In the genomic region with DNA sequence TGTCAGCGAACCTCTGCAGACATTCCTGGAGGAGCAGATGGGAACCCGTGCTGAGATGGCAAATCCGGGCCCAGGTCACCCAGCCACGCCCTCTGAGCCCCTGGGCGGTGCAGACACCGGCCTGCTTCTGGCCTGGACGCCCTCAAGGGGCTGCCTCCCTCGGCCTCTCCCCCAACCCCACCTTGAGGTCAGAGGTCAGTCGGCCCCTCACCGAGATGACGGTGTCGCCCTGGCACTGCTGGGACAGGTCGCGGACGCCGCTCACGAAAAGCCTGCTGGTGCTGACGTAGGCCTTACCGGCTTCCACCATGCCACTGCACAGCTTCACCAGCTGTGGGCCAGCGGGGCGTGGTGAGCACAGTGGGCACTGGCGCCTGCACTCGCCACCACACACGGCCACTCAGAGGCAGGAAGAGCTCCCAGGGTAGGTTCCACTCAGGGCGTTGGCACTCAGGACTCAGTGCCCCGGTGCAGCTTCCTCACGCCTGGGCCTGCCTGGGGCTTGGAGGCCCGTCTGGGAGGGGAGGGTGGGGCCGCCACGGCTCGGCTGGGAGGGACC, we compare ENCODE assay signal across 18 cellular contexts. TPM values are rescaled to one million over a fixed set of nuclear protein-coding genes. Genes with fewer than 3 reads are reported as not detected.
DNase-seq lines count a peak whose midpoint lies in the region; ATAC-seq, FAIRE-seq and TF ChIP-seq lines count a peak whose summit lies in the region.
"Had no signal": no experiment of that assay in that cellular context is flagged by ENCODE, and none has a peak within 500 bp of the region (broad histone marks: within the 10 kb centered on the region; RNA-seq: fewer than 3 reads in every experiment).

No MANE protein-coding gene starts in this region.

- H4K20me1 ChIP-seq in IMR-90 (ENCODE audit: insufficient read depth, low read length) (peaks cover 56% of the 10 kb centered on the region), GM12878 (ENCODE audit: control insufficient read depth, insufficient read depth) (no peaks in the 10 kb centered on the region)

- no peak overlapping the region for H3K56ac ChIP-seq in IMR-90 (ENCODE audit: extremely low read depth, insufficient read depth, low read length)

- whole genome bisulfite sequencing in IMR-90 (ENCODE audit: extremely low coverage in 2 of 2, insufficient read length in 1 of 2), 2 experiments, result 93% methylated on average over 14 of the region's 31 CpGs; no CpG with 5 or more reads in 1 of the 2 experiments
- WGBS in GM12878 (ENCODE audit: insufficient coverage, insufficient replicate concordance, low lambda C conversion rate, missing lambda C conversion rate), result 80% methylated on average over 31 of the region's 31 CpGs
- WGBS in trophoblast cell (ENCODE audit: extremely low coverage, insufficient coverage, insufficient read length), result no CpG with 5 or more reads among the region's 31 CpGs

- no peak for FAIRE-seq in GM12878 (lab: Jason Lieb, UNC)

- no peak overlapping the region for H2BK12ac ChIP-seq in trophoblast cell (ENCODE audit: low read length)

- H3K27ac ChIP-seq in IMR-90 (ENCODE audit: insufficient read depth, low read length) (no peak overlapping the region), GM12878 (ENCODE audit: control insufficient read depth, insufficient read depth) (no peak overlapping the region), trophoblast cell (ENCODE audit: low read depth, low read length) (no peak overlapping the region)
- H3K27ac ChIP-seq: KMS-11, thyroid gland had no signal

- H2AFZ ChIP-seq in IMR-90 (replicated peaks; ENCODE audit: low read length, poor library complexity) (no peak overlapping the region), GM12878 (ENCODE audit: control insufficient read depth, low read depth, low read length) (no peak overlapping the region), trophoblast cell (ENCODE audit: insufficient read depth, low read length, poor library complexity) (no peak overlapping the region)

- TF ChIP-seq RAD21 in IMR-90 (IDR thresholded peaks at IDR 0.05; ENCODE audit: low read length) (no peak), GM12878 (IDR thresholded peaks at IDR 0.05; ENCODE audit: insufficient read depth, low read depth, low read length) (no peak)

- H3K4ac ChIP-seq in IMR-90 (ENCODE audit: low read depth, low read length), result no peak overlapping the region
- no peak overlapping the region for H3K4ac ChIP-seq in trophoblast cell (ENCODE audit: low read depth, low read length)

- POLR2A ChIA-PET in IMR-90 (lab: Charles Lee; ENCODE audit: unreplicated experiment) (no interaction called here), GM12878 (lab: Charles Lee) (no interaction called here)

- no peak overlapping the region for H2BK15ac ChIP-seq in IMR-90 (ENCODE audit: low read depth, low read length)

- H4K8ac ChIP-seq in IMR-90 (ENCODE audit: low read depth in 2 of 2, low read length in 2 of 2) (no peak overlapping the region), trophoblast cell (ENCODE audit: low read depth, low read length) (no peak overlapping the region)

- H3K9me3 ChIP-seq in IMR-90 (ENCODE audit: control insufficient read depth, insufficient read depth, low read length) (no peaks in the 10 kb centered on the region), GM12878 (replicated peaks; ENCODE audit: control insufficient read depth, insufficient read depth, low read length) (no peaks in the 10 kb centered on the region), trophoblast cell (ENCODE audit: insufficient read depth, low read depth, low read length) (peaks cover 2% of the 10 kb centered on the region)
- H3K9me3 ChIP-seq: SK-N-SH, thyroid gland had no signal

- RAD21 ChIA-PET in GM12878 (lab: Charles Lee; ENCODE audit: unreplicated experiment), result no interaction called here

- intact Hi-C loops in IMR-90 (cut with micrococcal nuclease) (no loop called here), GM12878 (cut with micrococcal nuclease; ENCODE audit: unreplicated experiment) (no loop called here)

- H4K5ac ChIP-seq in IMR-90 (ENCODE audit: low read depth, low read length), result no peak overlapping the region

- TF ChIP-seq EP300 in GM12878 (IDR thresholded peaks at IDR 0.05; ENCODE audit: borderline replicate concordance in 1 of 2, control insufficient read depth in 1 of 2, low read depth in 2 of 2, low read length in 2 of 2), result no peak

- H3K4me1 ChIP-seq in IMR-90 (ENCODE audit: control insufficient read depth, insufficient read depth, low read length) (peaks cover 25% of the 10 kb centered on the region), GM12878 (ENCODE audit: control insufficient read depth, insufficient read depth, low read length) (peaks cover 27% of the 10 kb centered on the region), trophoblast cell (ENCODE audit: control insufficient read depth in 1 of 2, insufficient read depth in 2 of 2, low read length in 2 of 2) (peaks cover 35 to 39% of the 10 kb centered on the region in 2 experiments)

- BruUV-seq in IMR-90 (replicated peaks; lab: Mats Ljungman, UMichigan), result no TSS peak
- no TSS peak for BruUV-seq in GM12878 (replicated peaks; lab: Mats Ljungman, UMichigan)

- H2BK5ac ChIP-seq in IMR-90 (ENCODE audit: low read depth, low read length, poor library complexity, severe bottlenecking), result no peak overlapping the region
- no peak overlapping the region for H2BK5ac ChIP-seq in trophoblast cell (ENCODE audit: low read depth, low read length, poor library complexity)

- H3K14ac ChIP-seq in IMR-90 (replicated peaks; ENCODE audit: low read depth, low read length) (no peak overlapping the region), trophoblast cell (ENCODE audit: low read length) (no peak overlapping the region)

- H3K9me1 ChIP-seq in IMR-90 (ENCODE audit: insufficient read depth, low read length), result peaks cover 3% of the 10 kb centered on the region

- in situ Hi-C loops in IMR-90 (cut with MboI; ENCODE audit: low sequenced_read_pairs), result no loop called here
- in situ Hi-C loops in GM12878 (cut with MboI), result no loop called here

- no peak overlapping the region for H3K4me3 ChIP-seq in IMR-90 (ENCODE audit: insufficient read depth, low read depth, low read length)
- no peak overlapping the region for H3K4me3 ChIP-seq in GM12878
- no peak overlapping the region for H3K4me3 ChIP-seq in trophoblast cell (ENCODE audit: low read depth, low read length)
- H3K4me3 ChIP-seq: smooth muscle cell, thyroid gland had no signal

- H3K27me3 ChIP-seq in IMR-90 (ENCODE audit: control insufficient read depth, insufficient read depth, low read length) (no peaks in the 10 kb centered on the region), GM12878 (replicated peaks in 1 of 2; ENCODE audit: control insufficient read depth in 2 of 2, insufficient read depth in 2 of 2, low read length in 1 of 2) (no peaks in the 10 kb centered on the region), trophoblast cell (ENCODE audit: insufficient read depth, low read length) (no peaks in the 10 kb centered on the region)
- H3K27me3 ChIP-seq: thyroid gland had no signal

- peak overlapping the region; percentile 15; the same call in 1 of the 2 replicates for H2AK5ac ChIP-seq in IMR-90 (ENCODE audit: low read depth, low read length)
- H2AK5ac ChIP-seq in trophoblast cell (ENCODE audit: low read length), result peak overlapping the region; percentile 16

- H4K91ac ChIP-seq in IMR-90 (ENCODE audit: insufficient read depth, low read depth, low read length) (no peak overlapping the region), trophoblast cell (ENCODE audit: low read depth, low read length) (no peak overlapping the region)

- H2BK20ac ChIP-seq in IMR-90 (ENCODE audit: low read depth, low read length), result no peak overlapping the region

- H3K79me1 ChIP-seq in IMR-90 (ENCODE audit: low read depth in 1 of 2, low read length in 2 of 2) (peaks cover 3 to 53% of the 10 kb centered on the region in 2 experiments; a peak in 3 of 4 replicates), trophoblast cell (ENCODE audit: low read length) (peaks cover 17% of the 10 kb centered on the region)

- H2AK9ac ChIP-seq in IMR-90 (replicated peaks; ENCODE audit: low read depth, low read length, poor library complexity), result peak overlapping the region; percentile 76

- CTCF ChIA-PET in IMR-90 (lab: Yijun Ruan, JAX), result interaction anchor here (0.7 kb wide), 1 partner anchor 27 kb away, joined by 3 read pairs; no protein-coding TSS in a partner anchor
- CTCF ChIA-PET in GM12878 (lab: Yijun Ruan, JAX), result no interaction called here

- ATAC-seq in IMR-90 (ENCODE audit: low read depth) (no peak), GM12878 (no peak), GM18502 (IDR thresholded peaks at IDR 0.05; ENCODE audit: poor library complexity, unreplicated experiment) (no peak)

- peaks cover 9% of the 10 kb centered on the region for H3K36me3 ChIP-seq in IMR-90 (ENCODE audit: control insufficient read depth, insufficient read depth, low read length)
- no peaks in the 10 kb centered on the region for H3K36me3 ChIP-seq in GM12878 (ENCODE audit: control insufficient read depth in 2 of 2, insufficient read depth in 2 of 2, low read length in 1 of 2)
- H3K36me3 ChIP-seq in trophoblast cell (ENCODE audit: control insufficient read depth in 1 of 2, insufficient read depth in 2 of 2, low read length in 2 of 2), result peaks cover 2 to 4% of the 10 kb centered on the region in 2 experiments
- H3K36me3 ChIP-seq: thyroid gland had no signal

- dilution Hi-C loops in IMR-90 (cut with HindIII; ENCODE audit: low sequenced_read_pairs, unreplicated experiment), result no loop called here

- no peak overlapping the region for H4K12ac ChIP-seq in trophoblast cell (ENCODE audit: low read depth, low read length)

- SMC1A ChIA-PET in GM12878 (lab: Charles Lee; ENCODE audit: uncharacterized antibody, unreplicated experiment), result no interaction called here

- H2BK120ac ChIP-seq in IMR-90 (ENCODE audit: low read depth, low read length) (no peak overlapping the region), trophoblast cell (ENCODE audit: insufficient read depth, low read length, poor library complexity) (no peak overlapping the region)

- H3K23ac ChIP-seq in IMR-90 (ENCODE audit: low read depth, low read length) (no peak overlapping the region), trophoblast cell (ENCODE audit: low read length) (no peak overlapping the region)

- H3K18ac ChIP-seq in IMR-90 (ENCODE audit: low read depth, low read length), result no peak overlapping the region
- peak overlapping the region; percentile 45 for H3K18ac ChIP-seq in trophoblast cell (ENCODE audit: low read length)

- DNase-seq in IMR-90 (no peak), GM12878 (ENCODE audit: low read depth, low spot score) (no peak), trophoblast cell (no peak), NCI-H526 treated with DMSO at 0.1 percent for 48 hours (lab: John Stamatoyannopoulos, UW) (no peak)
- DNase-seq: activated CD4-positive, alpha-beta T cell treated with anti-CD3 and anti-CD28 coated beads, Interleukin-2, amount 10 ng/mL, durations not matched to agents 24 days and 14 days; activated CD8-positive, alpha-beta memory T cell treated with anti-CD3 and anti-CD28 coated beads, Interleukin-2, amount 50 U/mL, for 4 hours; activated gamma-delta T cell; central memory CD4-positive, alpha-beta T cell; effector memory CD4-positive, alpha-beta T cell; H9; NCI-H1092 treated with DMSO at 0.1 percent for 48 hours; NCI-H2107; NCI-H774; thyroid gland had no signal

- TF ChIP-seq CTCF in IMR-90 (conservative IDR thresholded peaks at IDR 0.05; ENCODE audit: low read depth, low read length) (no peak), GM12878 (IDR thresholded peaks at IDR 0.05 in 2 of 3, conservative IDR thresholded peaks at IDR 0.05 in 1 of 3; ENCODE audit: control insufficient read depth in 2 of 3, extremely low read depth in 1 of 3, insufficient read depth in 1 of 3, low read depth in 3 of 3, low read length in 3 of 3) (no peak)

- no peak overlapping the region for H3K9ac ChIP-seq in IMR-90 (ENCODE audit: low read depth, low read length)
- no peak overlapping the region for H3K9ac ChIP-seq in GM12878 (ENCODE audit: control insufficient read depth, insufficient read depth, low read length)
- H3K9ac ChIP-seq in trophoblast cell (ENCODE audit: low read length), result no peak overlapping the region
- H3K9ac ChIP-seq: KMS-11, SK-N-SH had no signal

- H3K4me2 ChIP-seq in IMR-90 (ENCODE audit: low read depth, low read length), result no peak overlapping the region
- no peak overlapping the region for H3K4me2 ChIP-seq in GM12878 (ENCODE audit: control insufficient read depth, insufficient read depth)
- H3K4me2 ChIP-seq in trophoblast cell (ENCODE audit: low read length), result no peak overlapping the region
- H3K4me2 ChIP-seq: KMS-11, SK-N-SH, smooth muscle cell had no signal

- no peak for TF ChIP-seq POLR2A in IMR-90 (IDR thresholded peaks at IDR 0.05; ENCODE audit: low read depth, low read length)
- no peak for TF ChIP-seq POLR2A in GM12878 (IDR thresholded peaks at IDR 0.05; ENCODE audit: low read depth, low read length)

- H3K79me2 ChIP-seq in GM12878 (ENCODE audit: control insufficient read depth, insufficient read depth, low read length) (peaks cover 20% of the 10 kb centered on the region), trophoblast cell (ENCODE audit: control insufficient read depth, insufficient read depth, low read length, poor library complexity) (peaks cover 12% of the 10 kb centered on the region)

RNA-seq across cellular contexts. Expression of gene ACAP3, which starts 4.7 kb away (rescaled TPM):
- total RNA-seq in IMR-90 (2012; rRNA removed) (13.3 and 15.3 TPM in 2 replicates), GM12878 (2014; rRNA removed) (17.6 and 22.1 TPM in 2 replicates), GM12878 (2014; rRNA removed; fragmentation: Illumina TruSeq; extraction: Trizol) (4.0 and 4.4 TPM in 2 replicates), GM12878 (2021) (29.8 and 34.2 TPM in 2 replicates)
- polyA plus RNA-seq in IMR-90 (2012; rRNA removed) (58.2 and 75.2 TPM in 2 replicates), GM12878 (2011; rRNA removed) (4.6 and 8.3 TPM in 2 replicates), GM12878 (2014; fragmentation: Illumina TruSeq; extraction: Trizol) (0.62 and 4.5 TPM in 2 replicates), GM12878 (2014; fragmentation: Nextera tagmentation; extraction: Ambion mirVana) (under 1 TPM; 0.05 to 0.11 TPM), GM12878 (2014; rRNA removed) (28.1 and 32.7 TPM in 2 replicates), GM12878 (2016; fragmentation: Nextera tagmentation; extraction: Ambion mirVana) (10 to 100 TPM in 1 of 2 experiments, 1 to 10 TPM in 1; 5.9 to 10.9 TPM)
- 27.8 and 31.6 TPM in 2 replicates for polyA plus RNA-seq in IMR-90 (2012; cell fraction: cytosol; rRNA removed)
- polyA plus RNA-seq in IMR-90 (2012; cell fraction: nucleus; rRNA removed; ENCODE audit: low replicate concordance), result 477 and 1,309 TPM in 2 replicates
- 33.1 and 35.9 TPM in 2 replicates for total RNA-seq in GM12878 (2013; cell fraction: nucleolus; rRNA removed)
- 3.8 TPM for polyA plus RNA-seq in GM12878 (2011; ENCODE audit: low read depth)
- 7.2 and 11.7 TPM in 2 replicates for polyA plus RNA-seq in GM12878 (2011; cell fraction: cytosol; rRNA removed)
- 255 and 314 TPM in 2 replicates for polyA plus RNA-seq in GM12878 (2011; cell fraction: nucleus; rRNA removed)
- polyA plus RNA-seq in GM12878 (2012), result 21.5 and 22.5 TPM in 2 replicates
- polyA minus RNA-seq in GM12878 (2011; rRNA and poly(A)+ RNA removed), result 11.4 and 14.2 TPM in 2 replicates
- 8.3 and 17.0 TPM in 2 replicates for polyA minus RNA-seq in GM12878 (2011; cell fraction: cytosol; rRNA and poly(A)+ RNA removed)
- polyA minus RNA-seq in GM12878 (2011; cell fraction: nucleus; rRNA and poly(A)+ RNA removed), result 20.7 and 27.7 TPM in 2 replicates
- polyA plus RNA-seq in trophoblast cell (2013), result 29.9 and 32.2 TPM in 2 replicates

RNA-seq across cellular contexts. Expression of gene PUSL1, which starts 5.4 kb away (rescaled TPM):
- total RNA-seq in IMR-90 (2012; rRNA removed) (10.9 and 13.3 TPM in 2 replicates), GM12878 (2014; rRNA removed) (21.3 and 28.4 TPM in 2 replicates), GM12878 (2014; rRNA removed; fragmentation: Illumina TruSeq; extraction: Trizol) (5.3 and 6.0 TPM in 2 replicates), GM12878 (2021) (26.0 and 27.2 TPM in 2 replicates)
- polyA plus RNA-seq in IMR-90 (2012; rRNA removed) (33.0 and 43.6 TPM in 2 replicates), GM12878 (2011; rRNA removed) (1.9 and 5.0 TPM in 2 replicates), GM12878 (2014; fragmentation: Illumina TruSeq; extraction: Trizol) (0.13 and 2.5 TPM in 2 replicates), GM12878 (2014; fragmentation: Nextera tagmentation; extraction: Ambion mirVana) (1 to 10 TPM in 1 of 2 experiments, under 1 TPM in 1; 0.16 to 1.5 TPM), GM12878 (2014; rRNA removed) (24.3 and 28.6 TPM in 2 replicates), GM12878 (2016; fragmentation: Nextera tagmentation; extraction: Ambion mirVana) (10 to 100 TPM; 27.5 to 28.4 TPM)
- 26.4 and 45.6 TPM in 2 replicates for polyA plus RNA-seq in IMR-90 (2012; cell fraction: cytosol; rRNA removed)
- 34.1 and 86.3 TPM in 2 replicates for polyA plus RNA-seq in IMR-90 (2012; cell fraction: nucleus; rRNA removed; ENCODE audit: low replicate concordance)
- 17.6 and 24.8 TPM in 2 replicates for total RNA-seq in GM12878 (2013; cell fraction: nucleolus; rRNA removed)
- polyA plus RNA-seq in GM12878 (2011; ENCODE audit: low read depth), result 3.3 TPM
- polyA plus RNA-seq in GM12878 (2011; cell fraction: cytosol; rRNA removed), result 10.4 and 19.0 TPM in 2 replicates
- polyA plus RNA-seq in GM12878 (2011; cell fraction: nucleus; rRNA removed), result 20.4 and 32.0 TPM in 2 replicates
- 8.7 and 11.0 TPM in 2 replicates for polyA plus RNA-seq in GM12878 (2012)
- polyA minus RNA-seq in GM12878 (2011; rRNA and poly(A)+ RNA removed), result 2.6 and 5.0 TPM in 2 replicates
- 4.4 and 6.0 TPM in 2 replicates for polyA minus RNA-seq in GM12878 (2011; cell fraction: cytosol; rRNA and poly(A)+ RNA removed)
- polyA minus RNA-seq in GM12878 (2011; cell fraction: nucleus; rRNA and poly(A)+ RNA removed), result 13.7 and 28.9 TPM in 2 replicates
- 29.8 and 34.5 TPM in 2 replicates for polyA plus RNA-seq in trophoblast cell (2013)

RNA-seq across cellular contexts. Expression of gene INTS11, which starts 21.4 kb away (rescaled TPM):
- total RNA-seq in IMR-90 (2012; rRNA removed) (52.5 and 56.1 TPM in 2 replicates), GM12878 (2014; rRNA removed) (86.6 and 98.3 TPM in 2 replicates), GM12878 (2014; rRNA removed; fragmentation: Illumina TruSeq; extraction: Trizol) (36.8 and 41.1 TPM in 2 replicates), GM12878 (2021) (87.3 and 104 TPM in 2 replicates)
- polyA plus RNA-seq in IMR-90 (2012; rRNA removed) (123 and 134 TPM in 2 replicates), GM12878 (2011; rRNA removed) (43.9 and 78.4 TPM in 2 replicates), GM12878 (2014; fragmentation: Illumina TruSeq; extraction: Trizol) (55.2 and 64.2 TPM in 2 replicates), GM12878 (2014; fragmentation: Nextera tagmentation; extraction: Ambion mirVana) (1 to 10 TPM; 2.5 to 9.4 TPM), GM12878 (2014; rRNA removed) (117 and 130 TPM in 2 replicates), GM12878 (2016; fragmentation: Nextera tagmentation; extraction: Ambion mirVana) (10 to 100 TPM; 77.0 to 79.9 TPM)
- 64.0 and 101 TPM in 2 replicates for polyA plus RNA-seq in IMR-90 (2012; cell fraction: cytosol; rRNA removed)
- polyA plus RNA-seq in IMR-90 (2012; cell fraction: nucleus; rRNA removed; ENCODE audit: low replicate concordance), result 495 and 1,105 TPM in 2 replicates
- 160 and 166 TPM in 2 replicates for total RNA-seq in GM12878 (2013; cell fraction: nucleolus; rRNA removed)
- polyA plus RNA-seq in GM12878 (2011; ENCODE audit: low read depth), result 34.7 TPM
- 134 and 137 TPM in 2 replicates for polyA plus RNA-seq in GM12878 (2011; cell fraction: cytosol; rRNA removed)
- 386 and 456 TPM in 2 replicates for polyA plus RNA-seq in GM12878 (2011; cell fraction: nucleus; rRNA removed)
- 77.9 and 92.3 TPM in 2 replicates for polyA plus RNA-seq in GM12878 (2012)
- 67.1 and 96.1 TPM in 2 replicates for polyA minus RNA-seq in GM12878 (2011; rRNA and poly(A)+ RNA removed)
- 30.6 and 47.1 TPM in 2 replicates for polyA minus RNA-seq in GM12878 (2011; cell fraction: cytosol; rRNA and poly(A)+ RNA removed)
- polyA minus RNA-seq in GM12878 (2011; cell fraction: nucleus; rRNA and poly(A)+ RNA removed), result 46.7 and 94.2 TPM in 2 replicates
- polyA plus RNA-seq in trophoblast cell (2013), result 86.5 and 92.0 TPM in 2 replicates

RNA-seq across cellular contexts. Expression of gene CPTP, which starts 21.6 kb away (rescaled TPM):
- total RNA-seq in IMR-90 (2012; rRNA removed), result 2.7 and 3.1 TPM in 2 replicates
- polyA plus RNA-seq in IMR-90 (2012; rRNA removed), result 12.1 and 15.4 TPM in 2 replicates
- polyA plus RNA-seq in IMR-90 (2012; cell fraction: cytosol; rRNA removed), result 7.4 and 21.9 TPM in 2 replicates
- 5.6 and 16.7 TPM in 2 replicates for polyA plus RNA-seq in IMR-90 (2012; cell fraction: nucleus; rRNA removed; ENCODE audit: low replicate concordance)
- 16.5 and 18.3 TPM in 2 replicates for total RNA-seq in GM12878 (2013; cell fraction: nucleolus; rRNA removed)
- 16.7 and 21.2 TPM in 2 replicates for total RNA-seq in GM12878 (2014; rRNA removed)
- 2.8 and 4.3 TPM in 2 replicates for total RNA-seq in GM12878 (2014; rRNA removed; fragmentation: Illumina TruSeq; extraction: Trizol)
- 19.6 and 20.2 TPM in 2 replicates for total RNA-seq in GM12878 (2021)
- polyA plus RNA-seq in GM12878 (2011; ENCODE audit: low read depth), result 2.5 TPM
- polyA plus RNA-seq in GM12878 (2011; rRNA removed), result 1.7 and 2.9 TPM in 2 replicates
- 6.0 and 10.7 TPM in 2 replicates for polyA plus RNA-seq in GM12878 (2011; cell fraction: cytosol; rRNA removed)
- polyA plus RNA-seq in GM12878 (2011; cell fraction: nucleus; rRNA removed), result 9.1 and 12.3 TPM in 2 replicates
- polyA plus RNA-seq in GM12878 (2012), result 10.1 and 10.4 TPM in 2 replicates
- polyA plus RNA-seq in GM12878 (2014; fragmentation: Illumina TruSeq; extraction: Trizol), result 1.8 TPM in 1 of 2 replicates, not detected in the other
- under 1 TPM; 0.06 to 0.18 TPM for polyA plus RNA-seq in GM12878 (2014; fragmentation: Nextera tagmentation; extraction: Ambion mirVana)
- 15.7 and 19.2 TPM in 2 replicates for polyA plus RNA-seq in GM12878 (2014; rRNA removed)
- 10 to 100 TPM; 17.7 to 24.3 TPM for polyA plus RNA-seq in GM12878 (2016; fragmentation: Nextera tagmentation; extraction: Ambion mirVana)
- polyA minus RNA-seq in GM12878 (2011; rRNA and poly(A)+ RNA removed), result 1.8 and 7.2 TPM in 2 replicates
- 5.3 and 9.6 TPM in 2 replicates for polyA minus RNA-seq in GM12878 (2011; cell fraction: cytosol; rRNA and poly(A)+ RNA removed)
- 11.4 and 14.2 TPM in 2 replicates for polyA minus RNA-seq in GM12878 (2011; cell fraction: nucleus; rRNA and poly(A)+ RNA removed)
- 20.9 and 21.3 TPM in 2 replicates for polyA plus RNA-seq in trophoblast cell (2013)

RNA-seq across cellular contexts. Expression of gene SCNN1D, which starts 22.8 kb away (rescaled TPM):
- total RNA-seq in IMR-90 (2012; rRNA removed) (0.18 and 0.28 TPM in 2 replicates), GM12878 (2014; rRNA removed) (0.60 and 0.85 TPM in 2 replicates), GM12878 (2014; rRNA removed; fragmentation: Illumina TruSeq; extraction: Trizol) (0.13 and 0.41 TPM in 2 replicates), GM12878 (2021) (1.9 and 2.3 TPM in 2 replicates)
- polyA plus RNA-seq in IMR-90 (2012; rRNA removed) (3.7 and 4.4 TPM in 2 replicates), GM12878 (2011; rRNA removed) (0.10 and 0.18 TPM in 2 replicates), GM12878 (2014; fragmentation: Illumina TruSeq; extraction: Trizol) (0.06 TPM in 1 of 2 replicates, not detected in the other), GM12878 (2014; fragmentation: Nextera tagmentation; extraction: Ambion mirVana) (under 1 TPM in 1 of 2 experiments, not detected in 1; 0.07 TPM), GM12878 (2014; rRNA removed) (2.0 and 2.3 TPM in 2 replicates), GM12878 (2016; fragmentation: Nextera tagmentation; extraction: Ambion mirVana) (under 1 TPM; 0.11 to 0.62 TPM)
- 1.7 and 3.1 TPM in 2 replicates for polyA plus RNA-seq in IMR-90 (2012; cell fraction: cytosol; rRNA removed)
- polyA plus RNA-seq in IMR-90 (2012; cell fraction: nucleus; rRNA removed; ENCODE audit: low replicate concordance), result 45.3 and 115 TPM in 2 replicates
- 1.4 and 1.6 TPM in 2 replicates for total RNA-seq in GM12878 (2013; cell fraction: nucleolus; rRNA removed)
- 0.21 TPM for polyA plus RNA-seq in GM12878 (2011; ENCODE audit: low read depth)
- polyA plus RNA-seq in GM12878 (2011; cell fraction: cytosol; rRNA removed), result 0.21 and 0.59 TPM in 2 replicates
- 8.3 and 8.4 TPM in 2 replicates for polyA plus RNA-seq in GM12878 (2011; cell fraction: nucleus; rRNA removed)
- 2.0 and 2.1 TPM in 2 replicates for polyA plus RNA-seq in GM12878 (2012)
- polyA minus RNA-seq in GM12878 (2011; rRNA and poly(A)+ RNA removed), result 0.31 TPM in 1 of 2 replicates, not detected in the other
- polyA minus RNA-seq in GM12878 (2011; cell fraction: cytosol; rRNA and poly(A)+ RNA removed), result not detected in 2 replicates
- 0.85 and 0.96 TPM in 2 replicates for polyA minus RNA-seq in GM12878 (2011; cell fraction: nucleus; rRNA and poly(A)+ RNA removed)
- 0.47 and 0.72 TPM in 2 replicates for polyA plus RNA-seq in trophoblast cell (2013)
